23 cellular contexts compared by ENCODE assay signal in the genomic region with DNA sequence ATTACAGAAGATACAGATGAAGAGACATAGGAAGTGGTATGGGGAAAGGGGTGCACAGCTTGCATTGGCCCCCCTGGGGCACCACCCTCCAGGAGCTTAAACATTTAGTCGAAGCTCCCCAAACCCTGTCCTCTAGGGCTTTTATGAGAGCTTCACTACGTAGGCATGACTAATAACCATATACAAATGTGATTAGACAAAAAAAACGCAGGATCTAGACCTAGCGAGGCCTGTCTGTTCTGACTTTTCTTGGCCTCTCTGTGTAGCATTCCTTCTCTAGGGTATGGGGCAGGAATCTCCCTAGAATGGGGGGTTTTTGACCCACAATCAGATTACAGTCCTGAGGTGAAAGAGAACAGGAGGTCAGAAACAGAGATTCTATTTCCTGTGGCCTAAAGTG.
DNase-seq lines count a peak whose midpoint lies in the region; ATAC-seq, FAIRE-seq and TF ChIP-seq lines count a peak whose summit lies in the region.
"Had no signal": no experiment of that assay in that cellular context is flagged by ENCODE, and none has a peak within 500 bp of the region (broad histone marks: within the 10 kb centered on the region; RNA-seq: fewer than 3 reads in every experiment).

No MANE protein-coding gene starts in this region.

- H3K4me3 ChIP-seq in A673 (ENCODE audit: low read depth, low read length, poor library complexity, severe bottlenecking) (no peak overlapping the region), OCI-LY3 (ENCODE audit: low read length) (no peak overlapping the region), GM12878 (no peak overlapping the region), dorsolateral prefrontal cortex (no peak overlapping the region)
- H3K4me3 ChIP-seq in BLaER1 treated with 17β-estradiol and CSF1 and Interleukin-3, amounts not matched to agents 10 nM and 100 nM: no peak overlapping the region
- H3K4me3 ChIP-seq: A549 had no signal

- no peak for TF ChIP-seq RAD21 in GM12878 (IDR thresholded peaks at IDR 0.05; ENCODE audit: insufficient read depth, low read depth, low read length)

- peak; percentile 4 for DNase-seq in A673 (ENCODE audit: low spot score)
- DNase-seq in GM12878 (ENCODE audit: low read depth, low spot score): no peak
- no peak for DNase-seq in dorsolateral prefrontal cortex
- DNase-seq: ACHN; BE2C; C1 segment of cervical spinal cord; CD4-positive, alpha-beta memory T cell; CD4-positive, CD25-positive, alpha-beta regulatory T cell; CD8-positive, alpha-beta memory T cell; COR-L47; DMS 273 treated with DMSO at 0.1 percent for 48 hours; DMS153; DMS53; DMS79; DND-41; EL; GDM1 had no signal

- TF ChIP-seq CTCF in A673 (conservative IDR thresholded peaks at IDR 0.05; ENCODE audit: low read depth, low read length): no peak
- no peak for TF ChIP-seq CTCF in OCI-LY3 (IDR thresholded peaks at IDR 0.05; ENCODE audit: low read depth, low read length)
- TF ChIP-seq CTCF in GM12878 (IDR thresholded peaks at IDR 0.05 in 2 of 3, conservative IDR thresholded peaks at IDR 0.05 in 1 of 3; ENCODE audit: control insufficient read depth in 2 of 3, extremely low read depth in 1 of 3, insufficient read depth in 1 of 3, low read depth in 3 of 3, low read length in 3 of 3): no peak
- no peak for TF ChIP-seq CTCF in dorsolateral prefrontal cortex (IDR thresholded peaks at IDR 0.05 in 54 of 56, conservative IDR thresholded peaks at IDR 0.05 in 2 of 56; ENCODE audit: low read depth in 1 of 56, partially characterized antibody in 56 of 56)

- BruUV-seq in A673 (replicated peaks; lab: Mats Ljungman, UMichigan) (no TSS peak), GM12878 (replicated peaks; lab: Mats Ljungman, UMichigan) (no TSS peak)

- SMC1A ChIA-PET in GM12878 (lab: Charles Lee; ENCODE audit: uncharacterized antibody, unreplicated experiment): no interaction called here

- WGBS in GM12878 (ENCODE audit: insufficient coverage, insufficient replicate concordance, low lambda C conversion rate, missing lambda C conversion rate): 27% methylated on average over 4 of the region's 4 CpGs

- no peak overlapping the region for H3K27ac ChIP-seq in A673 (ENCODE audit: low read depth, low read length, poor library complexity, severe bottlenecking)
- peak overlapping the region in 7 of 11 experiments; percentile 23 to 55 (median 35); a peak in 9 of 22 replicates for H3K27ac ChIP-seq in BLaER1 treated with 17β-estradiol and CSF1 and Interleukin-3, amounts not matched to agents 10 nM and 100 nM
- no peak overlapping the region for H3K27ac ChIP-seq in OCI-LY3 (ENCODE audit: low read length)
- H3K27ac ChIP-seq in GM12878 (ENCODE audit: control insufficient read depth, insufficient read depth): no peak overlapping the region
- no peak overlapping the region for H3K27ac ChIP-seq in dorsolateral prefrontal cortex
- H3K27ac ChIP-seq: 22Rv1, A549 had no signal

- TF ChIP-seq POLR2A in GM12878 (IDR thresholded peaks at IDR 0.05; ENCODE audit: low read depth, low read length): no peak

- H3K79me2 ChIP-seq in OCI-LY3 (ENCODE audit: low read length): no peaks in the 10 kb centered on the region
- no peaks in the 10 kb centered on the region for H3K79me2 ChIP-seq in GM12878 (ENCODE audit: control insufficient read depth, insufficient read depth, low read length)

- H3K9me3 ChIP-seq in A673 (ENCODE audit: low read depth, low read length, poor library complexity, severe bottlenecking) (no peaks in the 10 kb centered on the region), OCI-LY3 (ENCODE audit: insufficient read depth, low read length) (no peaks in the 10 kb centered on the region), GM12878 (replicated peaks; ENCODE audit: control insufficient read depth, insufficient read depth, low read length) (no peaks in the 10 kb centered on the region)
- H3K9me3 ChIP-seq in BLaER1 treated with 17β-estradiol and CSF1 and Interleukin-3, amounts not matched to agents 10 nM and 100 nM (replicated peaks in 1 of 11): no peaks in the 10 kb centered on the region
- H3K9me3 ChIP-seq: A549, BE2C had no signal

- no peak for TF ChIP-seq EP300 in GM12878 (IDR thresholded peaks at IDR 0.05; ENCODE audit: borderline replicate concordance in 1 of 2, control insufficient read depth in 1 of 2, low read depth in 2 of 2, low read length in 2 of 2)

- POLR2A ChIA-PET in A673 (lab: Charles Lee; ENCODE audit: low non-redundant PET) (no interaction called here), GM12878 (lab: Charles Lee) (no interaction called here)

- H3K4me2 ChIP-seq in BLaER1 treated with 17β-estradiol and CSF1 and Interleukin-3, amounts not matched to agents 10 nM and 100 nM: peak overlapping the region in 10 of 11 experiments; percentile 12 to 62 (median 36); a peak in 15 of 22 replicates
- H3K4me2 ChIP-seq in OCI-LY3 (ENCODE audit: low read length) (no peak overlapping the region), GM12878 (ENCODE audit: control insufficient read depth, insufficient read depth) (no peak overlapping the region)
- H3K4me2 ChIP-seq: A549 had no signal

- no peaks in the 10 kb centered on the region for H3K4me1 ChIP-seq in A673 (ENCODE audit: insufficient read depth, low read length, poor library complexity, severe bottlenecking)
- peaks cover 7 to 21% (median 18%) of the 10 kb centered on the region in 10 experiments; a peak in 19 of 20 replicates for H3K4me1 ChIP-seq in BLaER1 treated with 17β-estradiol and CSF1 and Interleukin-3, amounts not matched to agents 10 nM and 100 nM
- peaks cover 6% of the 10 kb centered on the region for H3K4me1 ChIP-seq in OCI-LY3 (ENCODE audit: low read length)
- H3K4me1 ChIP-seq in GM12878 (ENCODE audit: control insufficient read depth, insufficient read depth, low read length): no peaks in the 10 kb centered on the region
- H3K4me1 ChIP-seq: A549, BE2C had no signal

- in situ Hi-C loops in GM12878 (cut with MboI): no loop called here

- FAIRE-seq in GM12878 (lab: Jason Lieb, UNC): no peak
- FAIRE-seq: A549 had no signal

- H4K20me1 ChIP-seq in BLaER1 treated with 17β-estradiol and CSF1 and Interleukin-3, amounts not matched to agents 10 nM and 100 nM: no peaks in the 10 kb centered on the region
- H4K20me1 ChIP-seq in OCI-LY3 (ENCODE audit: insufficient read depth, low read length) (no peaks in the 10 kb centered on the region), GM12878 (ENCODE audit: control insufficient read depth, insufficient read depth) (no peaks in the 10 kb centered on the region)

- no peaks in the 10 kb centered on the region for H3K36me3 ChIP-seq in A673 (ENCODE audit: insufficient read depth, low read length, poor library complexity, severe bottlenecking)
- no peaks in the 10 kb centered on the region for H3K36me3 ChIP-seq in BLaER1 treated with 17β-estradiol and CSF1 and Interleukin-3, amounts not matched to agents 10 nM and 100 nM
- no peaks in the 10 kb centered on the region for H3K36me3 ChIP-seq in OCI-LY3 (replicated peaks; ENCODE audit: low read depth, low read length)
- no peaks in the 10 kb centered on the region for H3K36me3 ChIP-seq in GM12878 (ENCODE audit: control insufficient read depth in 2 of 2, insufficient read depth in 2 of 2, low read length in 1 of 2)
- H3K36me3 ChIP-seq: BE2C had no signal

- peak; percentile 23 for ATAC-seq in GM12878
- no peak for ATAC-seq in HG02571 (IDR thresholded peaks at IDR 0.05; ENCODE audit: unreplicated experiment)
- no peak for ATAC-seq in GM18861 (IDR thresholded peaks at IDR 0.05; ENCODE audit: unreplicated experiment)
- ATAC-seq: A549 had no signal

- intact Hi-C loops in A673 (cut with micrococcal nuclease; ENCODE audit: unreplicated experiment): no loop called here
- intact Hi-C loops in GM12878 (cut with micrococcal nuclease; ENCODE audit: unreplicated experiment): loop anchor here (5.0 kb wide), 1 partner anchor 118 kb away; no protein-coding TSS in a partner anchor
- intact Hi-C loops in dorsolateral prefrontal cortex (cut with DNase I): no loop called here

- CTCF ChIA-PET in A673 (lab: Charles Lee) (no interaction called here), GM12878 (lab: Yijun Ruan, JAX) (no interaction called here)

- H2AFZ ChIP-seq in OCI-LY3 (ENCODE audit: low read depth, low read length) (peak overlapping the region; percentile 37; the same call in 1 of the 2 replicates), GM12878 (ENCODE audit: control insufficient read depth, low read depth, low read length) (no peak overlapping the region)

- H3K9ac ChIP-seq in BLaER1 treated with 17β-estradiol and CSF1 and Interleukin-3, amounts not matched to agents 10 nM and 100 nM: no peak overlapping the region
- no peak overlapping the region for H3K9ac ChIP-seq in OCI-LY3 (ENCODE audit: low read length)
- H3K9ac ChIP-seq in GM12878 (ENCODE audit: control insufficient read depth, insufficient read depth, low read length): no peak overlapping the region

- H3K27me3 ChIP-seq in A673 (replicated peaks; ENCODE audit: insufficient read depth, low read depth, low read length, poor library complexity) (no peaks in the 10 kb centered on the region), OCI-LY3 (ENCODE audit: low read depth, low read length) (no peaks in the 10 kb centered on the region), GM12878 (replicated peaks in 1 of 2; ENCODE audit: control insufficient read depth in 2 of 2, insufficient read depth in 2 of 2, low read length in 1 of 2) (no peaks in the 10 kb centered on the region), dorsolateral prefrontal cortex (no peaks in the 10 kb centered on the region)
- no peaks in the 10 kb centered on the region for H3K27me3 ChIP-seq in BLaER1 treated with 17β-estradiol and CSF1 and Interleukin-3, amounts not matched to agents 10 nM and 100 nM
- H3K27me3 ChIP-seq: BE2C had no signal

- RAD21 ChIA-PET in GM12878 (lab: Charles Lee; ENCODE audit: unreplicated experiment): no interaction called here

TF ChIP-seq in GM12878, 131 proteins besides CTCF, POLR2A, EP300 and RAD21 (continues in another document):
- no peak for TF ChIP-seq STAT3 (IDR thresholded peaks at IDR 0.05; ENCODE audit: low read depth, low read length)
- TF ChIP-seq SPI1 (IDR thresholded peaks at IDR 0.05; ENCODE audit: borderline replicate concordance, insufficient read depth, low read depth, low read length): no peak
- TF ChIP-seq TARDBP (IDR thresholded peaks at IDR 0.05; ENCODE audit: borderline replicate concordance): no peak
- no peak for TF ChIP-seq RUNX3 (IDR thresholded peaks at IDR 0.05; ENCODE audit: low read length)
- TF ChIP-seq SMC3 (IDR thresholded peaks at IDR 0.05; ENCODE audit: borderline replicate concordance, low read length): no peak
- TF ChIP-seq IKZF1 (conservative IDR thresholded peaks at IDR 0.05): no peak
- TF ChIP-seq SREBF1 (IDR thresholded peaks at IDR 0.05; ENCODE audit: low read length): no peak
- TF ChIP-seq RBBP5 (conservative IDR thresholded peaks at IDR 0.05): no peak
- no peak for TF ChIP-seq SRF (IDR thresholded peaks at IDR 0.05; ENCODE audit: low read depth in 2 of 2, low read length in 2 of 2)
- no peak for TF ChIP-seq TBL1XR1 (IDR thresholded peaks at IDR 0.05; ENCODE audit: low read depth, low read length)
- TF ChIP-seq CBX3 (IDR thresholded peaks at IDR 0.05; ENCODE audit: borderline replicate concordance, low read depth): no peak
- no peak for TF ChIP-seq ZNF217 (IDR thresholded peaks at IDR 0.05)
- TF ChIP-seq NFXL1 (IDR thresholded peaks at IDR 0.05; ENCODE audit: borderline replicate concordance): no peak
- TF ChIP-seq EGR1 (IDR thresholded peaks at IDR 0.05; ENCODE audit: borderline replicate concordance in 1 of 2, low read depth in 2 of 2, low read length in 2 of 2): no peak

Comparison
In these comparisons a context has a peak if more than half of its experiments do, and no peak if none do; other contexts are left out.
1. H3K27ac ChIP-seq: peak in BLaER1 treated with 17β-estradiol and CSF1 and Interleukin-3, amounts not matched to agents 10 nM and 100 nM (7 of 11); none in A673 (single experiment), OCI-LY3 (single experiment), GM12878 (single experiment) and dorsolateral prefrontal cortex (0 of 59).
2. H3K4me2 ChIP-seq: peak in BLaER1 treated with 17β-estradiol and CSF1 and Interleukin-3, amounts not matched to agents 10 nM and 100 nM (10 of 11); none in OCI-LY3 (single experiment) and GM12878 (single experiment).